In genomic region chr10:23912884-23913401, GRCh38 we compare ENCODE assay signal across 3 cellular contexts.
TF ChIP-seq lines count a peak whose summit lies in the region.

No MANE protein-coding gene starts in this region.

TF ChIP-seq in SK-N-SH, 30 proteins besides CTCF, POLR2A, EP300 and RAD21:
- TF ChIP-seq MXI1 (IDR thresholded peaks at IDR 0.05; ENCODE audit: low read depth, low read length): 0 out of 2 replicates have a peak, but pooled peaks have one; percentile 15
- no peak for TF ChIP-seq TAF1 (IDR thresholded peaks at IDR 0.05; ENCODE audit: borderline replicate concordance, low read depth, low read length)
- TF ChIP-seq EZH2phosphoT487 (IDR thresholded peaks at IDR 0.05; ENCODE audit: borderline replicate concordance, low read depth): no peak
- no peak for TF ChIP-seq NFIC (IDR thresholded peaks at IDR 0.05; ENCODE audit: borderline replicate concordance)
- 0 out of 2 replicates have a peak, but pooled peaks have one; percentile 50 for TF ChIP-seq GATA2 (CRISPR knock-in tag; IDR thresholded peaks at IDR 0.05)
TF ChIP-seq in SK-N-SH: peak in this region for 2.

TF ChIP-seq in SK-N-SH treated with all-trans-retinoic acid at 6 μM for 48 hours, 23 proteins besides CTCF, POLR2A, EP300 and RAD21 (continued from another document):
- TF ChIP-seq CREB5 (CRISPR knock-in tag; IDR thresholded peaks at IDR 0.05; ENCODE audit: low read depth) (no peak), ISL1 (CRISPR knock-in tag; IDR thresholded peaks at IDR 0.05) (no peak), OSR1 (CRISPR knock-in tag; IDR thresholded peaks at IDR 0.05) (no peak), TSHZ2 (CRISPR knock-in tag; IDR thresholded peaks at IDR 0.05) (no peak), ESRRG (CRISPR knock-in tag; IDR thresholded peaks at IDR 0.05) (no peak), CSDC2 (CRISPR knock-in tag; IDR thresholded peaks at IDR 0.05) (no peak), BACH2 (CRISPR knock-in tag; IDR thresholded peaks at IDR 0.05; ENCODE audit: borderline replicate concordance) (no peak), ZC3H10 (CRISPR knock-in tag; IDR thresholded peaks at IDR 0.05) (no peak), TOX (CRISPR knock-in tag; IDR thresholded peaks at IDR 0.05; ENCODE audit: borderline replicate concordance) (no peak), ZFP30 (CRISPR knock-in tag; IDR thresholded peaks at IDR 0.05) (no peak), TCF4 (CRISPR knock-in tag; IDR thresholded peaks at IDR 0.05; ENCODE audit: borderline replicate concordance) (no peak), ZNF70 (CRISPR knock-in tag; IDR thresholded peaks at IDR 0.05) (no peak), SNAI2 (CRISPR knock-in tag; IDR thresholded peaks at IDR 0.05) (no peak)
- TF ChIP-seq, protein P1, sequence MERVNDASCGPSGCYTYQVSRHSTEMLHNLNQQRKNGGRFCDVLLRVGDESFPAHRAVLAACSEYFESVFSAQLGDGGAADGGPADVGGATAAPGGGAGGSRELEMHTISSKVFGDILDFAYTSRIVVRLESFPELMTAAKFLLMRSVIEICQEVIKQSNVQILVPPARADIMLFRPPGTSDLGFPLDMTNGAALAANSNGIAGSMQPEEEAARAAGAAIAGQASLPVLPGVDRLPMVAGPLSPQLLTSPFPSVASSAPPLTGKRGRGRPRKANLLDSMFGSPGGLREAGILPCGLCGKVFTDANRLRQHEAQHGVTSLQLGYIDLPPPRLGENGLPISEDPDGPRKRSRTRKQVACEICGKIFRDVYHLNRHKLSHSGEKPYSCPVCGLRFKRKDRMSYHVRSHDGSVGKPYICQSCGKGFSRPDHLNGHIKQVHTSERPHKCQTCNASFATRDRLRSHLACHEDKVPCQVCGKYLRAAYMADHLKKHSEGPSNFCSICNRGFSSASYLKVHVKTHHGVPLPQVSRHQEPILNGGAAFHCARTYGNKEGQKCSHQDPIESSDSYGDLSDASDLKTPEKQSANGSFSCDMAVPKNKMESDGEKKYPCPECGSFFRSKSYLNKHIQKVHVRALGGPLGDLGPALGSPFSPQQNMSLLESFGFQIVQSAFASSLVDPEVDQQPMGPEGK (CRISPR knock-in tag; IDR thresholded peaks at IDR 0.05; ENCODE audit: borderline replicate concordance): no peak

TF ChIP-seq in H1, 55 proteins besides CTCF, POLR2A, EP300 and RAD21 (continued from another document):
- TF ChIP-seq CHD7 (IDR thresholded peaks at IDR 0.05; ENCODE audit: insufficient replicate concordance, low read length) (no peak), FOSL1 (IDR thresholded peaks at IDR 0.05; ENCODE audit: insufficient read depth, low read depth, low read length) (no peak), JUND (IDR thresholded peaks at IDR 0.05; ENCODE audit: low read length) (no peak), POU5F1 (IDR thresholded peaks at IDR 0.05; ENCODE audit: low read depth, low read length) (no peak)
